36 cellular contexts compared by ENCODE assay signal in the genomic region with DNA sequence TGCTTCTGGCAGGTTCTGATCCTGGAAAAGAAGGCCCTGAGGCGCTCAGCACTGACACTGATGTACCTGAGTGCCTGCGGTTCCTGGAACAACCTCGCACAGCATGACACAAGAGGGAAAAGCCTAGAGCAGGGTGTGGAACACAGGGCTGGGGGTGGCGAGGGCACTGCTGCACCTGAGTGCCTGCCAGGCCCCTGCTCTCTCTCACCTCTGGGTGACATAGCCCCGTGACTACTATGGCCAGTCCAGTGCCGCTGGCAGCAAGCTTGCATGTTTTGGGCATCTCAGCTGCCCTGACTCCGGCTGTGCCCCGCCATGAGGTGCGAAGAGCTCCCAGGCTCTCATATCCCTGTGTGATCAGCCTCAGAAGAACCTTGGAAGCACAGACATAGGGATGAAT.
"Had no signal": no experiment of that assay in that cellular context is flagged by ENCODE, and none has a peak within 500 bp of the region (broad histone marks: within the 10 kb centered on the region; RNA-seq: fewer than 3 reads in every experiment).

No MANE protein-coding gene starts in this region.

- H3K27ac ChIP-seq: adrenal gland, ascending aorta, cardiac muscle cell, VCaP had no signal

- H3K36me3 Mint-ChIP-seq: activated CD4-positive, alpha-beta memory T cell treated with anti-CD3 and anti-CD28 coated beads for 36 hours; activated naive CD4-positive, alpha-beta T cell treated with anti-CD3 and anti-CD28 coated beads, Interleukin-2, amount 50 U/mL, for 72 hours; activated naive CD8-positive, alpha-beta T cell treated with anti-CD3 and anti-CD28 coated beads for 36 hours; brain had no signal

- H3K27me3 ChIP-seq: adrenal gland, ascending aorta, cardiac muscle cell had no signal

- H3K4me3 Mint-ChIP-seq: activated B cell treated with CpG ODN at 0.5 μM for 24 hours; activated CD4-positive, alpha-beta memory T cell treated with anti-CD3 and anti-CD28 coated beads for 36 hours; activated CD4-positive, alpha-beta T cell treated with anti-CD3 and anti-CD28 coated beads, Interleukin-2, amount 10 ng/mL, durations not matched to agents 24 days and 14 days; activated CD8-positive, alpha-beta T cell treated with anti-CD3 and anti-CD28 coated beads for 36 hours; activated naive CD4-positive, alpha-beta T cell treated with anti-CD3 and anti-CD28 coated beads for 36 hours; activated naive CD8-positive, alpha-beta T cell treated with anti-CD3 and anti-CD28 coated beads for 36 hours; activated T-cell treated with anti-CD3 and anti-CD28 coated beads, Interleukin-2, amount 50 U/mL, for 4 hours; activated T-cell treated with anti-CD3 and anti-CD28 coated beads, Interleukin-2, amount 50 U/mL, for 72 hours; activated T-helper 1 cell treated with anti-CD3 and anti-CD28 coated beads, Interleukin-12 subunit alpha, Interleukin-12 subunit beta, Interleukin-2, Interleukin-4 antibody, amounts not matched to agents 30 ng/mL and 10 ng/mL and 1 ng/mL, durations not matched to agents 14 hours and 24 hours and 36 hours; activated T-helper 17 cell treated with anti-CD3 and anti-CD28 coated beads, Interleukin-2, amount 50 U/mL, for 72 hours; brain; central memory CD8-positive, alpha-beta T cell; T-helper 1 cell treated with Interleukin-12 subunit alpha and Interleukin-12 subunit beta and Interleukin-4 antibody, amounts not matched to agents 30 μg/mL and 1 μg/mL, for 36 hours; T-helper 2 cell treated with Interferon-gamma antibody and Interleukin-4, amounts not matched to agents 5 μg/mL and 100 μg/mL, for 36 hours had no signal

- H3K4me3 ChIP-seq: adrenal gland, ascending aorta, cardiac muscle cell had no signal

- H3K36me3 ChIP-seq: adrenal gland, ascending aorta, cardiac muscle cell had no signal

- H3K9me3 ChIP-seq: adrenal gland, ascending aorta had no signal

- DNase-seq: activated B cell treated with CpG ODN at 0.5 μM for 24 hours; activated CD4-positive, alpha-beta memory T cell treated with anti-CD3 and anti-CD28 coated beads for 36 hours; activated CD4-positive, alpha-beta T cell treated with anti-CD3 and anti-CD28 coated beads for 4 hours; activated CD4-positive, alpha-beta T cell treated with anti-CD3 and anti-CD28 coated beads, Interleukin-2, amount 10 ng/mL, durations not matched to agents 24 days and 14 days; activated CD4-positive, alpha-beta T cell treated with anti-CD3 and anti-CD28 coated beads, Interleukin-2, amount 50 U/mL, for 1 hour; activated CD4-positive, alpha-beta T cell treated with anti-CD3 and anti-CD28 coated beads, Interleukin-2, amount 50 U/mL, for 4 hours; activated CD4-positive, CD25-positive, alpha-beta regulatory T cell treated with anti-CD3 and anti-CD28 coated beads, Interleukin-2, amount 50 U/mL, for 72 hours; activated CD8-positive, alpha-beta memory T cell treated with anti-CD3 and anti-CD28 coated beads, Interleukin-2, amount 50 U/mL, for 4 hours; activated CD8-positive, alpha-beta T cell treated with anti-CD3 and anti-CD28 coated beads for 36 hours; activated effector memory CD4-positive, alpha-beta T cell treated with anti-CD3 and anti-CD28 coated beads, Interleukin-2, amount 50 U/mL, for 16 hours; activated gamma-delta T cell treated with Interleukin-2 at 50 U/mL for 16 hours; activated naive CD4-positive, alpha-beta T cell; activated naive CD4-positive, alpha-beta T cell treated with anti-CD3 and anti-CD28 coated beads for 36 hours; activated naive CD4-positive, alpha-beta T cell treated with anti-CD3 and anti-CD28 coated beads, Interleukin-2, amount 50 U/mL, for 16 hours; activated naive CD8-positive, alpha-beta T cell treated with anti-CD3 and anti-CD28 coated beads for 36 hours; activated T-cell treated with anti-CD3 and anti-CD28 coated beads for 4 hours; activated T-cell treated with anti-CD3 and anti-CD28 coated beads, Interleukin-2, amount 50 U/mL, for 1 hour; activated T-cell treated with anti-CD3 and anti-CD28 coated beads, Interleukin-2, amount 50 U/mL, for 4 hours; activated T-cell treated with anti-CD3 and anti-CD28 coated beads, Interleukin-2, amount 50 U/mL, for 72 hours; adrenal gland; amniotic stem cell; caudate nucleus; cerebellar nuclear complex; T-helper 1 cell; T-helper 2 cell; T-helper 9 cell had no signal

- H3K27ac Mint-ChIP-seq: activated B cell treated with CpG ODN at 0.5 μM for 24 hours; activated CD4-positive, alpha-beta memory T cell treated with anti-CD3 and anti-CD28 coated beads for 36 hours; activated CD4-positive, alpha-beta T cell treated with anti-CD3 and anti-CD28 coated beads, Interleukin-2, amount 10 ng/mL, durations not matched to agents 24 days and 14 days; activated CD8-positive, alpha-beta T cell treated with anti-CD3 and anti-CD28 coated beads for 36 hours; activated naive CD4-positive, alpha-beta T cell treated with anti-CD3 and anti-CD28 coated beads for 36 hours; activated naive CD4-positive, alpha-beta T cell treated with anti-CD3 and anti-CD28 coated beads, Interleukin-2, amount 50 U/mL, for 72 hours; activated naive CD8-positive, alpha-beta T cell treated with anti-CD3 and anti-CD28 coated beads for 36 hours; activated T-cell treated with anti-CD3 and anti-CD28 coated beads, Interleukin-2, amount 50 U/mL, for 72 hours; activated T-helper 1 cell treated with anti-CD3 and anti-CD28 coated beads, Interleukin-12 subunit alpha, Interleukin-12 subunit beta, Interleukin-2, Interleukin-4 antibody, amounts not matched to agents 30 ng/mL and 10 ng/mL and 1 ng/mL, durations not matched to agents 14 hours and 24 hours and 36 hours; activated T-helper 17 cell treated with anti-CD3 and anti-CD28 coated beads, Interleukin-2, amount 50 U/mL, for 72 hours; T-helper 1 cell treated with Interleukin-12 subunit alpha and Interleukin-12 subunit beta and Interleukin-4 antibody, amounts not matched to agents 30 μg/mL and 1 μg/mL, for 36 hours; T-helper 2 cell treated with Interferon-gamma antibody and Interleukin-4, amounts not matched to agents 5 μg/mL and 100 μg/mL, for 36 hours had no signal

- ATAC-seq: activated CD8-positive, alpha-beta T cell treated with anti-CD3 and anti-CD28 coated beads for 36 hours; activated naive CD4-positive, alpha-beta T cell treated with anti-CD3 and anti-CD28 coated beads, Interleukin-2, amount 50 U/mL, for 72 hours; activated T-cell treated with anti-CD3 and anti-CD28 coated beads, Interleukin-2, amount 50 U/mL, for 4 hours; activated T-cell treated with anti-CD3 and anti-CD28 coated beads, Interleukin-2, amount 50 U/mL, for 72 hours; activated T-helper 17 cell treated with anti-CD3 and anti-CD28 coated beads, Interleukin-2, amount 50 U/mL, for 72 hours had no signal

- H3K4me1 Mint-ChIP-seq: activated B cell treated with CpG ODN at 0.5 μM for 24 hours; activated CD4-positive, alpha-beta T cell treated with anti-CD3 and anti-CD28 coated beads, Interleukin-2, amount 10 ng/mL, durations not matched to agents 24 days and 14 days; activated naive CD8-positive, alpha-beta T cell treated with anti-CD3 and anti-CD28 coated beads for 36 hours; activated T-helper 17 cell treated with anti-CD3 and anti-CD28 coated beads, Interleukin-2, amount 50 U/mL, for 72 hours; central memory CD8-positive, alpha-beta T cell had no signal

- H3K27me3 Mint-ChIP-seq: activated B cell treated with CpG ODN at 0.5 μM for 24 hours; activated CD4-positive, alpha-beta memory T cell treated with anti-CD3 and anti-CD28 coated beads for 36 hours; activated CD4-positive, alpha-beta T cell treated with anti-CD3 and anti-CD28 coated beads, Interleukin-2, amount 10 ng/mL, durations not matched to agents 24 days and 14 days; activated CD8-positive, alpha-beta T cell treated with anti-CD3 and anti-CD28 coated beads for 36 hours; activated T-helper 17 cell treated with anti-CD3 and anti-CD28 coated beads, Interleukin-2, amount 50 U/mL, for 72 hours; central memory CD8-positive, alpha-beta T cell had no signal

- H3K9me3 Mint-ChIP-seq: activated CD4-positive, alpha-beta memory T cell treated with anti-CD3 and anti-CD28 coated beads for 36 hours; activated CD4-positive, alpha-beta T cell treated with anti-CD3 and anti-CD28 coated beads, Interleukin-2, amount 10 ng/mL, durations not matched to agents 24 days and 14 days; activated CD8-positive, alpha-beta T cell treated with anti-CD3 and anti-CD28 coated beads for 36 hours; activated naive CD4-positive, alpha-beta T cell treated with anti-CD3 and anti-CD28 coated beads for 36 hours; activated naive CD8-positive, alpha-beta T cell treated with anti-CD3 and anti-CD28 coated beads for 36 hours; activated T-cell treated with anti-CD3 and anti-CD28 coated beads, Interleukin-2, amount 50 U/mL, for 4 hours; activated T-helper 1 cell treated with anti-CD3 and anti-CD28 coated beads, Interleukin-12 subunit alpha, Interleukin-12 subunit beta, Interleukin-2, Interleukin-4 antibody, amounts not matched to agents 30 ng/mL and 10 ng/mL and 1 ng/mL, durations not matched to agents 14 hours and 24 hours and 36 hours; activated T-helper 17 cell treated with anti-CD3 and anti-CD28 coated beads, Interleukin-2, amount 50 U/mL, for 72 hours; central memory CD8-positive, alpha-beta T cell; T-helper 1 cell treated with Interleukin-12 subunit alpha and Interleukin-12 subunit beta and Interleukin-4 antibody, amounts not matched to agents 30 μg/mL and 1 μg/mL, for 36 hours had no signal

- H3K4me1 ChIP-seq: adrenal gland, ascending aorta had no signal
